In the genomic region with DNA sequence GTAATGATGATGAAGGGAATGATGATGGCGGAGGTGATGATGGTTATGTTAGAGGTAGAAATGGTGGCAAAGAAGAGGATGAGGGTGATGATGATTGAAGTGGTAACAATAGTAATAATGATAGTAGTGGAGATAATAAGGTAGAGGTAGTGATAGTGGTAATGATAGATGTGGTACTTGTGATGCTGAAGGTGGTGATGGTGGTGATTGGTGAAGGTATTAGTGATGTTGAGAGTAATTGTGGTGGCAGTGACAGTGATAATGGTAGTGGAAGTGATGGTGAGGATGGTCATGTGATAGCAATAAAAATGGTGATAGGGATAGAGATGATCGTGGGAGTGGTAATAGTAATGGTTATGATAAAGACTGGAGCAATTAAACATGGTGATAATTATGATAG, we compare ENCODE assay signal across 15 cellular contexts.
DNase-seq lines count a peak whose midpoint lies in the region; ATAC-seq and TF ChIP-seq lines count a peak whose summit lies in the region.
"Had no signal": no experiment of that assay in that cellular context is flagged by ENCODE, and none has a peak within 500 bp of the region (broad histone marks: within the 10 kb centered on the region; RNA-seq: fewer than 3 reads in every experiment).

No MANE protein-coding gene starts in this region.

- no peak overlapping the region for H4K91ac ChIP-seq in IMR-90 (ENCODE audit: insufficient read depth, low read depth, low read length)

- H2AK5ac ChIP-seq in IMR-90 (ENCODE audit: low read depth, low read length) = no peak overlapping the region

- H3K4ac ChIP-seq in IMR-90 (ENCODE audit: low read depth, low read length) = no peak overlapping the region

- no TSS peak for BruUV-seq in IMR-90 (replicated peaks; lab: Mats Ljungman, UMichigan)

- no peak overlapping the region for H3K18ac ChIP-seq in IMR-90 (ENCODE audit: low read depth, low read length)

- H3K4me1 Mint-ChIP-seq in stimulated activated naive CD8-positive, alpha-beta T cell treated with anti-CD3 and anti-CD28 coated beads, Interleukin-15, amount 100 ng/mL, for 72 hours = no peaks in the 10 kb centered on the region

- H3K9ac ChIP-seq in IMR-90 (ENCODE audit: low read depth, low read length) (no peak overlapping the region), parathyroid adenoma (no peak overlapping the region)
- H3K9ac ChIP-seq: GM23248, KMS-11 had no signal

- TF ChIP-seq POLR2A in IMR-90 (IDR thresholded peaks at IDR 0.05; ENCODE audit: low read depth, low read length) = no peak

- intact Hi-C loops in IMR-90 (cut with micrococcal nuclease) = loop anchor here (10.0 kb wide), 1 partner anchor 103 kb away; no protein-coding TSS in a partner anchor

- H3K79me2 ChIP-seq in parathyroid adenoma = no peaks in the 10 kb centered on the region

- no peaks in the 10 kb centered on the region for H3K27me3 Mint-ChIP-seq in stimulated activated naive CD8-positive, alpha-beta T cell treated with anti-CD3 and anti-CD28 coated beads, Interleukin-15, amount 100 ng/mL, for 72 hours
- H3K27me3 Mint-ChIP-seq: B cell; CD4-positive, alpha-beta T cell had no signal

- TF ChIP-seq CTCF in IMR-90 (conservative IDR thresholded peaks at IDR 0.05; ENCODE audit: low read depth, low read length) (no peak), parathyroid adenoma (IDR thresholded peaks at IDR 0.05) (no peak)

- H4K5ac ChIP-seq in IMR-90 (ENCODE audit: low read depth, low read length) = no peak overlapping the region

- H2AK9ac ChIP-seq in IMR-90 (replicated peaks; ENCODE audit: low read depth, low read length, poor library complexity) = no peak overlapping the region

- H3K23ac ChIP-seq in IMR-90 (ENCODE audit: low read depth, low read length) = no peak overlapping the region

- H3K4me3 ChIP-seq in IMR-90 (ENCODE audit: insufficient read depth, low read depth, low read length) (no peak overlapping the region), parathyroid adenoma (ENCODE audit: low read depth, low read length) (no peak overlapping the region)
- H3K4me3 ChIP-seq: GM23248 had no signal

- peak overlapping the region; percentile 10 for H2BK5ac ChIP-seq in IMR-90 (ENCODE audit: low read depth, low read length, poor library complexity, severe bottlenecking)

- H3K36me3 ChIP-seq in IMR-90 (ENCODE audit: control insufficient read depth, insufficient read depth, low read length) (no peaks in the 10 kb centered on the region), parathyroid adenoma (ENCODE audit: control insufficient read depth, insufficient read depth, low read length) (no peaks in the 10 kb centered on the region)

- no peaks in the 10 kb centered on the region for H3K79me1 ChIP-seq in IMR-90 (ENCODE audit: low read depth in 1 of 2, low read length in 2 of 2)

- no peak overlapping the region for H3K4me3 Mint-ChIP-seq in stimulated activated naive CD8-positive, alpha-beta T cell treated with anti-CD3 and anti-CD28 coated beads, Interleukin-15, amount 100 ng/mL, for 72 hours
- H3K4me3 Mint-ChIP-seq: B cell; CD4-positive, alpha-beta T cell had no signal

- ATAC-seq in stimulated activated naive CD8-positive, alpha-beta T cell treated with anti-CD3 and anti-CD28 coated beads, Interleukin-15, amount 100 ng/mL, for 72 hours = peak; percentile 77
- ATAC-seq in stimulated activated naive CD8-positive, alpha-beta T cell treated with anti-CD3 and anti-CD28 coated beads, Interleukin-15, Interleukin-2, amounts not matched to agents 100 U/mL and 50 U/mL, for 24 hours = no peak
- no peak for ATAC-seq in IMR-90 (ENCODE audit: low read depth)

- CTCF ChIA-PET in IMR-90 (lab: Yijun Ruan, JAX) = interaction anchor here (1.0 kb wide), 1 partner anchor 9 kb away, joined by 4 read pairs; no protein-coding TSS in a partner anchor

- POLR2A ChIA-PET in IMR-90 (lab: Charles Lee; ENCODE audit: unreplicated experiment) = no interaction called here

- dilution Hi-C loops in IMR-90 (cut with HindIII; ENCODE audit: low sequenced_read_pairs, unreplicated experiment) = no loop called here

- H3K9me1 ChIP-seq in IMR-90 (ENCODE audit: insufficient read depth, low read length) = peaks cover 7% of the 10 kb centered on the region; the same call in 1 of the 2 replicates

- no peak overlapping the region for H3K56ac ChIP-seq in IMR-90 (ENCODE audit: extremely low read depth, insufficient read depth, low read length)

- 90 to 100% methylated on average over 1 to 2 of the region's 2 CpGs for WGBS in IMR-90 (ENCODE audit: extremely low coverage in 2 of 2, insufficient read length in 1 of 2), 2 experiments

- H4K8ac ChIP-seq in IMR-90 (ENCODE audit: low read depth in 2 of 2, low read length in 2 of 2) = no peak overlapping the region

- H3K9me3 Mint-ChIP-seq in stimulated activated naive CD8-positive, alpha-beta T cell treated with anti-CD3 and anti-CD28 coated beads, Interleukin-15, amount 100 ng/mL, for 72 hours = no peaks in the 10 kb centered on the region
- H3K9me3 Mint-ChIP-seq: CD4-positive, alpha-beta T cell had no signal

- H3K4me1 ChIP-seq in IMR-90 (ENCODE audit: control insufficient read depth, insufficient read depth, low read length) = 0 out of 2 replicates have a peak, but pooled peaks cover 3% of the 10 kb centered on the region
- peaks cover 41% of the 10 kb centered on the region for H3K4me1 ChIP-seq in parathyroid adenoma
- H3K4me1 ChIP-seq: Caco-2 had no signal

- in situ Hi-C loops in IMR-90 (cut with MboI; ENCODE audit: low sequenced_read_pairs) = no loop called here

- no peak overlapping the region for H3K27ac ChIP-seq in IMR-90 (ENCODE audit: insufficient read depth, low read length)
- H3K27ac ChIP-seq in parathyroid adenoma = peak overlapping the region; percentile 99
- H3K27ac ChIP-seq: C4-2B, KMS-11 had no signal

- TF ChIP-seq RAD21 in IMR-90 (IDR thresholded peaks at IDR 0.05; ENCODE audit: low read length) = no peak

- no peaks in the 10 kb centered on the region; the same call in 1 of the 2 replicates for H3K27me3 ChIP-seq in IMR-90 (ENCODE audit: control insufficient read depth, insufficient read depth, low read length)
- no peaks in the 10 kb centered on the region for H3K27me3 ChIP-seq in parathyroid adenoma (ENCODE audit: control insufficient read depth, insufficient read depth, low read length)

- no peak overlapping the region for H2BK20ac ChIP-seq in IMR-90 (ENCODE audit: low read depth, low read length)

- no peak overlapping the region for H2BK120ac ChIP-seq in IMR-90 (ENCODE audit: low read depth, low read length)

- H4K20me1 ChIP-seq in IMR-90 (ENCODE audit: insufficient read depth, low read length) = no peaks in the 10 kb centered on the region

- H3K4me2 ChIP-seq in IMR-90 (ENCODE audit: low read depth, low read length) (no peak overlapping the region), parathyroid adenoma (ENCODE audit: low read length) (no peak overlapping the region)

- H2AFZ ChIP-seq in IMR-90 (replicated peaks; ENCODE audit: low read length, poor library complexity) = no peak overlapping the region
- H2AFZ ChIP-seq in parathyroid adenoma = no peak overlapping the region
- H2AFZ ChIP-seq: GM23248 had no signal

- DNase-seq in stimulated activated naive CD8-positive, alpha-beta T cell treated with anti-CD3 and anti-CD28 coated beads, Interleukin-15, amount 100 ng/mL, for 72 hours = no peak
- no peak for DNase-seq in stimulated activated naive CD8-positive, alpha-beta T cell treated with anti-CD3 and anti-CD28 coated beads, Interleukin-15, Interleukin-2, amounts not matched to agents 100 U/mL and 50 U/mL, for 24 hours
- DNase-seq in IMR-90 (no peak), GOT3 (lab: John Stamatoyannopoulos, UW) (no peak), SIG-M5 (lab: John Stamatoyannopoulos, UW) (no peak)
- no peak for DNase-seq in activated CD8-positive, alpha-beta memory T cell treated with anti-CD3 and anti-CD28 coated beads, Interleukin-2, amount 50 U/mL, for 4 hours
- DNase-seq in activated effector memory CD4-positive, alpha-beta T cell treated with Interleukin-2 at 50 U/mL for 16 hours = no peak
- DNase-seq: 8988T; Caco-2; CD4-positive, alpha-beta T cell; GM23248 had no signal

- H3K9me3 ChIP-seq in IMR-90 (ENCODE audit: control insufficient read depth, insufficient read depth, low read length) (no peaks in the 10 kb centered on the region), parathyroid adenoma (ENCODE audit: control insufficient read depth, low read length) (no peaks in the 10 kb centered on the region)
- H3K9me3 ChIP-seq: Caco-2 had no signal

- no peak overlapping the region for H3K27ac Mint-ChIP-seq in stimulated activated naive CD8-positive, alpha-beta T cell treated with anti-CD3 and anti-CD28 coated beads, Interleukin-15, amount 100 ng/mL, for 72 hours
- H3K27ac Mint-ChIP-seq: B cell; CD4-positive, alpha-beta T cell had no signal

- no peak overlapping the region for H2BK15ac ChIP-seq in IMR-90 (ENCODE audit: low read depth, low read length)

- H3K14ac ChIP-seq in IMR-90 (replicated peaks; ENCODE audit: low read depth, low read length) = no peak overlapping the region

TF ChIP-seq in IMR-90, 13 proteins besides CTCF, POLR2A, EP300 and RAD21:
- TF ChIP-seq MXI1 (IDR thresholded peaks at IDR 0.05; ENCODE audit: borderline replicate concordance, low read depth, low read length) = no peak
- TF ChIP-seq CEBPB (IDR thresholded peaks at IDR 0.05; ENCODE audit: low read depth, low read length) = no peak
- no peak for TF ChIP-seq MAZ (IDR thresholded peaks at IDR 0.05; ENCODE audit: borderline replicate concordance, low read depth, low read length)
- TF ChIP-seq, protein P1, sequence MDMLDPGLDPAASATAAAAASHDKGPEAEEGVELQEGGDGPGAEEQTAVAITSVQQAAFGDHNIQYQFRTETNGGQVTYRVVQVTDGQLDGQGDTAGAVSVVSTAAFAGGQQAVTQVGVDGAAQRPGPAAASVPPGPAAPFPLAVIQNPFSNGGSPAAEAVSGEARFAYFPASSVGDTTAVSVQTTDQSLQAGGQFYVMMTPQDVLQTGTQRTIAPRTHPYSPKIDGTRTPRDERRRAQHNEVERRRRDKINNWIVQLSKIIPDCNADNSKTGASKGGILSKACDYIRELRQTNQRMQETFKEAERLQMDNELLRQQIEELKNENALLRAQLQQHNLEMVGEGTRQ (IDR thresholded peaks at IDR 0.05; ENCODE audit: low read depth, low read length) = no peak
- no peak for TF ChIP-seq NFE2L2 (IDR thresholded peaks at IDR 0.05; ENCODE audit: low read depth, low read length)
- no peak for TF ChIP-seq RCOR1 (IDR thresholded peaks at IDR 0.05; ENCODE audit: insufficient replicate concordance, low read length)
- TF ChIP-seq CHD1 (IDR thresholded peaks at IDR 0.05; ENCODE audit: low read depth, low read length) = no peak
- no peak for TF ChIP-seq RFX5 (IDR thresholded peaks at IDR 0.05; ENCODE audit: low read depth, low read length)
TF ChIP-seq in IMR-90: peak in this region for 0.
